In the genomic region with DNA sequence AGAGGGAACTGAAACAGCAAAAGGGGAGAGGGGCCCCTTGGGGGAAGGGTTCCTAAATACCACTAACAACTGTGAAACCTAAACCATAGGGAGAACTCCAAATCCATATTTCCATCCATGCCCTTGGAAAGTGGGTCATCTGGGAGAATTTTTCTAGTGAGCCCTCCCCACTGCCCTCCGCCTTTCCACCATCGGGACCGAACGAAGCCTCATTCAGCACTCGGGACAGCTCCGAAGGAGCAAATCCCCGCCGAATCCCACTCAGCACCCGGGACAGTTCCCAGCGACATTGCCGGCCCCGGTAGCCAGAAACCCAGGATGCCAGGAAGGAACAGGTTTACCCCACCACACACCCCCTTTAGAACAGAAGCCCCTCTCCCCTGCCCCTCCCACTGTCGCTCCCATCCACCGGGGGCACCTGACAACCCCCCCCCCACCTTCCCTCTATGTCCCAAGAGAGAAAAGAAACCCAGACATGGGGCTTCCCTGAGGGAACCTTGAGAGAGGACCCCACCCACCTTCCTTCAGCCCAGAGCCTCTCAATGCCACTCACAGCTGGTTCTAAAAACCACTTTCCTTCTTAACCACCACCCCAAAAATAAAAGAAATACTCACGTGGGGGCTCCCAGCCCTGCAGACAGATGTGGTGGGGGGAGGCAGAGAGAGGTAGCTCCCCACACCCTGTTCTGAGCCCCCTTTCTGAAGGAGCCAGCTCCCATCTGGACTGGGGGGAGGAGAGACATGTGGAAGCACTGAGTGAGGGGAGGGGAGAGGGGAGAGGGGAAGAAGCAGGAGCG, we compare ENCODE assay signal across 1 cellular context.
A peak's percentile ranks its signal among the peaks of the same experiment; 100 is the strongest.
TF ChIP-seq lines count a peak whose summit lies in the region.

No MANE protein-coding gene starts in this region.

TF ChIP-seq in HepG2, 621 proteins besides CTCF, POLR2A, EP300 and RAD21 (continued from another document and continues in another):
- TF ChIP-seq ZNF235 (CRISPR knock-in tag; IDR thresholded peaks at IDR 0.05; ENCODE audit: borderline replicate concordance) (peak; percentile 99), SKI (IDR thresholded peaks at IDR 0.05; ENCODE audit: partially characterized antibody) (no peak), PHF5A (CRISPR knock-in tag; IDR thresholded peaks at IDR 0.05; ENCODE audit: low read depth, unreplicated experiment) (peak; percentile 83), ZNF441 (CRISPR knock-in tag; IDR thresholded peaks at IDR 0.05; ENCODE audit: borderline replicate concordance) (peak; percentile 99), ZNF207 (IDR thresholded peaks at IDR 0.05; ENCODE audit: borderline replicate concordance) (no peak), MLLT10 (CRISPR knock-in tag; IDR thresholded peaks at IDR 0.05) (no peak), ZNF367 (CRISPR knock-in tag; IDR thresholded peaks at IDR 0.05; ENCODE audit: borderline replicate concordance) (peak; percentile 99), NKX3-1 (CRISPR knock-in tag; IDR thresholded peaks at IDR 0.05) (peak; percentile 100), SOX5 (CRISPR knock-in tag; IDR thresholded peaks at IDR 0.05; ENCODE audit: borderline replicate concordance) (peak; percentile 73), MAF1 (CRISPR knock-in tag; IDR thresholded peaks at IDR 0.05; ENCODE audit: borderline replicate concordance) (peak; percentile 97), SMC3 (IDR thresholded peaks at IDR 0.05; ENCODE audit: low read length) (no peak), ZNF274 (CRISPR knock-in tag; IDR thresholded peaks at IDR 0.05) (peak; percentile 99), ZZZ3 (CRISPR knock-in tag; IDR thresholded peaks at IDR 0.05; ENCODE audit: borderline replicate concordance) (0 out of 2 replicates have a peak, but pooled peaks have one; percentile 73), SIN3A (IDR thresholded peaks at IDR 0.05; ENCODE audit: borderline replicate concordance, low read depth, low read length) (peak; percentile 99), ZNF772 (CRISPR knock-in tag; IDR thresholded peaks at IDR 0.05) (peak; percentile 99), CHD4 (IDR thresholded peaks at IDR 0.05; ENCODE audit: borderline replicate concordance, low read length) (no peak), POGZ (CRISPR knock-in tag; IDR thresholded peaks at IDR 0.05) (no peak), HOXA5 (CRISPR knock-in tag; IDR thresholded peaks at IDR 0.05) (peak; percentile 100), ZFAT (CRISPR knock-in tag; conservative IDR thresholded peaks at IDR 0.05) (peak; percentile 96), MEF2D (CRISPR knock-in tag; IDR thresholded peaks at IDR 0.05) (peak; percentile 97), ZNF841 (CRISPR knock-in tag; IDR thresholded peaks at IDR 0.05; ENCODE audit: borderline replicate concordance) (peak; percentile 97), KLF13 (CRISPR knock-in tag; IDR thresholded peaks at IDR 0.05) (peak; percentile 97), ZEB1 (IDR thresholded peaks at IDR 0.05; ENCODE audit: insufficient replicate concordance, low read depth) (no peak), NPAS2 (CRISPR knock-in tag; IDR thresholded peaks at IDR 0.05; ENCODE audit: borderline replicate concordance) (no peak; the same call in 1 of the 2 replicates), ZNF652 (CRISPR knock-in tag; IDR thresholded peaks at IDR 0.05; ENCODE audit: borderline replicate concordance, low read depth) (peak; percentile 56; the same call in 1 of the 2 replicates), GABPB1 (CRISPR knock-in tag; IDR thresholded peaks at IDR 0.05) (peak; percentile 67), ZNF34 (CRISPR knock-in tag; IDR thresholded peaks at IDR 0.05; ENCODE audit: borderline replicate concordance) (no peak), ZNF510 (CRISPR knock-in tag; IDR thresholded peaks at IDR 0.05; ENCODE audit: low read depth) (peak; percentile 98), ZNF776 (CRISPR knock-in tag; IDR thresholded peaks at IDR 0.05) (peak; percentile 68; the same call in 1 of the 2 replicates), ZNF121 (CRISPR knock-in tag; IDR thresholded peaks at IDR 0.05) (peak; percentile 78), MTA3 (CRISPR knock-in tag; IDR thresholded peaks at IDR 0.05) (peak; percentile 96), TBL1XR1 (IDR thresholded peaks at IDR 0.05; ENCODE audit: borderline replicate concordance, low read length, partially characterized antibody) (no peak), ZNF30 (CRISPR knock-in tag; IDR thresholded peaks at IDR 0.05) (peak; percentile 98), MEIS1 (CRISPR knock-in tag; IDR thresholded peaks at IDR 0.05; ENCODE audit: borderline replicate concordance) (peak; percentile 97)
- TF ChIP-seq, protein P1, sequence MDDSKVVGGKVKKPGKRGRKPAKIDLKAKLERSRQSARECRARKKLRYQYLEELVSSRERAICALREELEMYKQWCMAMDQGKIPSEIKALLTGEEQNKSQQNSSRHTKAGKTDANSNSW (CRISPR knock-in tag; IDR thresholded peaks at IDR 0.05; ENCODE audit: borderline replicate concordance), result peak; percentile 98
- TF ChIP-seq, protein P2, sequence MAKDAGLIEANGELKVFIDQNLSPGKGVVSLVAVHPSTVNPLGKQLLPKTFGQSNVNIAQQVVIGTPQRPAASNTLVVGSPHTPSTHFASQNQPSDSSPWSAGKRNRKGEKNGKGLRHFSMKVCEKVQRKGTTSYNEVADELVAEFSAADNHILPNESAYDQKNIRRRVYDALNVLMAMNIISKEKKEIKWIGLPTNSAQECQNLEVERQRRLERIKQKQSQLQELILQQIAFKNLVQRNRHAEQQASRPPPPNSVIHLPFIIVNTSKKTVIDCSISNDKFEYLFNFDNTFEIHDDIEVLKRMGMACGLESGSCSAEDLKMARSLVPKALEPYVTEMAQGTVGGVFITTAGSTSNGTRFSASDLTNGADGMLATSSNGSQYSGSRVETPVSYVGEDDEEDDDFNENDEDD (CRISPR knock-in tag; IDR thresholded peaks at IDR 0.05; ENCODE audit: borderline replicate concordance), result peak; percentile 69; the same call in 1 of the 2 replicates
- TF ChIP-seq, protein P3, sequence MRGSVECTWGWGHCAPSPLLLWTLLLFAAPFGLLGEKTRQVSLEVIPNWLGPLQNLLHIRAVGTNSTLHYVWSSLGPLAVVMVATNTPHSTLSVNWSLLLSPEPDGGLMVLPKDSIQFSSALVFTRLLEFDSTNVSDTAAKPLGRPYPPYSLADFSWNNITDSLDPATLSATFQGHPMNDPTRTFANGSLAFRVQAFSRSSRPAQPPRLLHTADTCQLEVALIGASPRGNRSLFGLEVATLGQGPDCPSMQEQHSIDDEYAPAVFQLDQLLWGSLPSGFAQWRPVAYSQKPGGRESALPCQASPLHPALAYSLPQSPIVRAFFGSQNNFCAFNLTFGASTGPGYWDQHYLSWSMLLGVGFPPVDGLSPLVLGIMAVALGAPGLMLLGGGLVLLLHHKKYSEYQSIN (CRISPR knock-in tag; IDR thresholded peaks at IDR 0.05; ENCODE audit: borderline replicate concordance), result peak; percentile 97
- TF ChIP-seq, protein P4, sequence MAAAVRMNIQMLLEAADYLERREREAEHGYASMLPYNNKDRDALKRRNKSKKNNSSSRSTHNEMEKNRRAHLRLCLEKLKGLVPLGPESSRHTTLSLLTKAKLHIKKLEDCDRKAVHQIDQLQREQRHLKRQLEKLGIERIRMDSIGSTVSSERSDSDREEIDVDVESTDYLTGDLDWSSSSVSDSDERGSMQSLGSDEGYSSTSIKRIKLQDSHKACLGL (CRISPR knock-in tag; IDR thresholded peaks at IDR 0.05), result peak; percentile 97
- TF ChIP-seq, protein P5, sequence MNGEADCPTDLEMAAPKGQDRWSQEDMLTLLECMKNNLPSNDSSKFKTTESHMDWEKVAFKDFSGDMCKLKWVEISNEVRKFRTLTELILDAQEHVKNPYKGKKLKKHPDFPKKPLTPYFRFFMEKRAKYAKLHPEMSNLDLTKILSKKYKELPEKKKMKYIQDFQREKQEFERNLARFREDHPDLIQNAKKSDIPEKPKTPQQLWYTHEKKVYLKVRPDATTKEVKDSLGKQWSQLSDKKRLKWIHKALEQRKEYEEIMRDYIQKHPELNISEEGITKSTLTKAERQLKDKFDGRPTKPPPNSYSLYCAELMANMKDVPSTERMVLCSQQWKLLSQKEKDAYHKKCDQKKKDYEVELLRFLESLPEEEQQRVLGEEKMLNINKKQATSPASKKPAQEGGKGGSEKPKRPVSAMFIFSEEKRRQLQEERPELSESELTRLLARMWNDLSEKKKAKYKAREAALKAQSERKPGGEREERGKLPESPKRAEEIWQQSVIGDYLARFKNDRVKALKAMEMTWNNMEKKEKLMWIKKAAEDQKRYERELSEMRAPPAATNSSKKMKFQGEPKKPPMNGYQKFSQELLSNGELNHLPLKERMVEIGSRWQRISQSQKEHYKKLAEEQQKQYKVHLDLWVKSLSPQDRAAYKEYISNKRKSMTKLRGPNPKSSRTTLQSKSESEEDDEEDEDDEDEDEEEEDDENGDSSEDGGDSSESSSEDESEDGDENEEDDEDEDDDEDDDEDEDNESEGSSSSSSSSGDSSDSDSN (CRISPR knock-in tag; IDR thresholded peaks at IDR 0.05), result no peak
- TF ChIP-seq, protein P6, sequence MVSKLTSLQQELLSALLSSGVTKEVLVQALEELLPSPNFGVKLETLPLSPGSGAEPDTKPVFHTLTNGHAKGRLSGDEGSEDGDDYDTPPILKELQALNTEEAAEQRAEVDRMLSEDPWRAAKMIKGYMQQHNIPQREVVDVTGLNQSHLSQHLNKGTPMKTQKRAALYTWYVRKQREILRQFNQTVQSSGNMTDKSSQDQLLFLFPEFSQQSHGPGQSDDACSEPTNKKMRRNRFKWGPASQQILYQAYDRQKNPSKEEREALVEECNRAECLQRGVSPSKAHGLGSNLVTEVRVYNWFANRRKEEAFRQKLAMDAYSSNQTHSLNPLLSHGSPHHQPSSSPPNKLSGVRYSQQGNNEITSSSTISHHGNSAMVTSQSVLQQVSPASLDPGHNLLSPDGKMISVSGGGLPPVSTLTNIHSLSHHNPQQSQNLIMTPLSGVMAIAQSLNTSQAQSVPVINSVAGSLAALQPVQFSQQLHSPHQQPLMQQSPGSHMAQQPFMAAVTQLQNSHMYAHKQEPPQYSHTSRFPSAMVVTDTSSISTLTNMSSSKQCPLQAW (CRISPR knock-in tag; IDR thresholded peaks at IDR 0.05), result peak; percentile 79
- TF ChIP-seq, protein P7, sequence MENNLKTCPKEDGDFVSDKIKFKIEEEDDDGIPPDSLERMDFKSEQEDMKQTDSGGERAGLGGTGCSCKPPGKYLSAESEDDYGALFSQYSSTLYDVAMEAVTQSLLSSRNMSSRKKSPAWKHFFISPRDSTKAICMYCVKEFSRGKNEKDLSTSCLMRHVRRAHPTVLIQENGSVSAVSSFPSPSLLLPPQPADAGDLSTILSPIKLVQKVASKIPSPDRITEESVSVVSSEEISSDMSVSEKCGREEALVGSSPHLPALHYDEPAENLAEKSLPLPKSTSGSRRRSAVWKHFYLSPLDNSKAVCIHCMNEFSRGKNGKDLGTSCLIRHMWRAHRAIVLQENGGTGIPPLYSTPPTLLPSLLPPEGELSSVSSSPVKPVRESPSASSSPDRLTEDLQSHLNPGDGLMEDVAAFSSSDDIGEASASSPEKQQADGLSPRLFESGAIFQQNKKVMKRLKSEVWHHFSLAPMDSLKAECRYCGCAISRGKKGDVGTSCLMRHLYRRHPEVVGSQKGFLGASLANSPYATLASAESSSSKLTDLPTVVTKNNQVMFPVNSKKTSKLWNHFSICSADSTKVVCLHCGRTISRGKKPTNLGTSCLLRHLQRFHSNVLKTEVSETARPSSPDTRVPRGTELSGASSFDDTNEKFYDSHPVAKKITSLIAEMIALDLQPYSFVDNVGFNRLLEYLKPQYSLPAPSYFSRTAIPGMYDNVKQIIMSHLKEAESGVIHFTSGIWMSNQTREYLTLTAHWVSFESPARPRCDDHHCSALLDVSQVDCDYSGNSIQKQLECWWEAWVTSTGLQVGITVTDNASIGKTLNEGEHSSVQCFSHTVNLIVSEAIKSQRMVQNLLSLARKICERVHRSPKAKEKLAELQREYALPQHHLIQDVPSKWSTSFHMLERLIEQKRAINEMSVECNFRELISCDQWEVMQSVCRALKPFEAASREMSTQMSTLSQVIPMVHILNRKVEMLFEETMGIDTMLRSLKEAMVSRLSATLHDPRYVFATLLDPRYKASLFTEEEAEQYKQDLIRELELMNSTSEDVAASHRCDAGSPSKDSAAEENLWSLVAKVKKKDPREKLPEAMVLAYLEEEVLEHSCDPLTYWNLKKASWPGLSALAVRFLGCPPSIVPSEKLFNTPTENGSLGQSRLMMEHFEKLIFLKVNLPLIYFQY (CRISPR knock-in tag; IDR thresholded peaks at IDR 0.05; ENCODE audit: borderline replicate concordance), result peak; percentile 98
- TF ChIP-seq, protein P8, sequence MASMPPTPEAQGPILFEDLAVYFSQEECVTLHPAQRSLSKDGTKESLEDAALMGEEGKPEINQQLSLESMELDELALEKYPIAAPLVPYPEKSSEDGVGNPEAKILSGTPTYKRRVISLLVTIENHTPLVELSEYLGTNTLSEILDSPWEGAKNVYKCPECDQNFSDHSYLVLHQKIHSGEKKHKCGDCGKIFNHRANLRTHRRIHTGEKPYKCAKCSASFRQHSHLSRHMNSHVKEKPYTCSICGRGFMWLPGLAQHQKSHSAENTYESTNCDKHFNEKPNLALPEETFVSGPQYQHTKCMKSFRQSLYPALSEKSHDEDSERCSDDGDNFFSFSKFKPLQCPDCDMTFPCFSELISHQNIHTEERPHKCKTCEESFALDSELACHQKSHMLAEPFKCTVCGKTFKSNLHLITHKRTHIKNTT (CRISPR knock-in tag; IDR thresholded peaks at IDR 0.05), result no peak
- TF ChIP-seq, protein P9, sequence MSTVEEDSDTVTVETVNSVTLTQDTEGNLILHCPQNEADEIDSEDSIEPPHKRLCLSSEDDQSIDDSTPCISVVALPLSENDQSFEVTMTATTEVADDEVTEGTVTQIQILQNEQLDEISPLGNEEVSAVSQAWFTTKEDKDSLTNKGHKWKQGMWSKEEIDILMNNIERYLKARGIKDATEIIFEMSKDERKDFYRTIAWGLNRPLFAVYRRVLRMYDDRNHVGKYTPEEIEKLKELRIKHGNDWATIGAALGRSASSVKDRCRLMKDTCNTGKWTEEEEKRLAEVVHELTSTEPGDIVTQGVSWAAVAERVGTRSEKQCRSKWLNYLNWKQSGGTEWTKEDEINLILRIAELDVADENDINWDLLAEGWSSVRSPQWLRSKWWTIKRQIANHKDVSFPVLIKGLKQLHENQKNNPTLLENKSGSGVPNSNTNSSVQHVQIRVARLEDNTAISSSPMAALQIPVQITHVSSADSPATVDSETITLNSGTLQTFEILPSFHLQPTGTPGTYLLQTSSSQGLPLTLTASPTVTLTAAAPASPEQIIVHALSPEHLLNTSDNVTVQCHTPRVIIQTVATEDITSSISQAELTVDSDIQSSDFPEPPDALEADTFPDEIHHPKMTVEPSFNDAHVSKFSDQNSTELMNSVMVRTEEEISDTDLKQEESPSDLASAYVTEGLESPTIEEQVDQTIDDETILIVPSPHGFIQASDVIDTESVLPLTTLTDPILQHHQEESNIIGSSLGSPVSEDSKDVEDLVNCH (CRISPR knock-in tag; IDR thresholded peaks at IDR 0.05), result peak; percentile 88; the same call in 1 of the 2 replicates
- TF ChIP-seq, protein P10, sequence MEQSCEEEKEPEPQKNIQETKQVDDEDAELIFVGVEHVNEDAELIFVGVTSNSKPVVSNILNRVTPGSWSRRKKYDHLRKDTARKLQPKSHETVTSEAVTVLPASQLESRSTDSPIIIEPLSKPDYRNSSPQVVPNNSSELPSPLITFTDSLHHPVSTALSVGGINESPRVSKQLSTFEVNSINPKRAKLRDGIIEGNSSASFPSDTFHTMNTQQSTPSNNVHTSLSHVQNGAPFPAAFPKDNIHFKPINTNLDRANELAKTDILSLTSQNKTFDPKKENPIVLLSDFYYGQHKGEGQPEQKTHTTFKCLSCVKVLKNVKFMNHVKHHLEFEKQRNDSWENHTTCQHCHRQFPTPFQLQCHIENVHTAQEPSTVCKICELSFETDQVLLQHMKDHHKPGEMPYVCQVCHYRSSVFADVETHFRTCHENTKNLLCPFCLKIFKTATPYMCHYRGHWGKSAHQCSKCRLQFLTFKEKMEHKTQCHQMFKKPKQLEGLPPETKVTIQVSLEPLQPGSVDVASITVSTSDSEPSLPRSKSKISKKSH (CRISPR knock-in tag; IDR thresholded peaks at IDR 0.05; ENCODE audit: borderline replicate concordance), result peak; percentile 99
